8 cellular contexts compared by ENCODE assay signal in the genomic region with DNA sequence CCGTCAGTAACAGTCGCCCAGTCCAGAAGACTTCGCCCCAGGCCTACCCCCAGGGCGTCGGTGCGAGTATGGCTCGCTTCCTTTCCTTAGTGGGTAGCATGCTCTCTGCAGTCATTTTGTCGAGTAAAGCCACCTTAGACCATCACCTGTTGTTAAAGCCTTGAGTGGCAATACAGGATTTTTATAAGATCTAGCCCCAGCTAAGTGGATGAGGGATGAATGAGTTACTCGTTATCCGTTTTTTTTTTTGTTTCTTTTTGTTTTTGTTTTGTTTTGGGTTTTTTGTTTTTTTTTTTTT. TPM values are rescaled to one million over a fixed set of nuclear protein-coding genes. Genes with fewer than 3 reads are reported as not detected.
DNase-seq lines count a peak whose midpoint lies in the region; ATAC-seq and TF ChIP-seq lines count a peak whose summit lies in the region.

No MANE protein-coding gene starts in this region.

- H3K9ac ChIP-seq in fibroblast of lung (ENCODE audit: insufficient read depth, low read length) = no peak overlapping the region

- H3K36me3 ChIP-seq in SJCRH30 (peaks cover 34% of the 10 kb centered on the region), fibroblast of lung (ENCODE audit: control insufficient read depth, insufficient read depth, low read length) (peaks cover 12% of the 10 kb centered on the region), gastrocnemius medialis (peaks cover 0 to 27% of the 10 kb centered on the region in 2 donors)

- H3K27ac ChIP-seq in SJCRH30 (no peak overlapping the region; the same call in 1 of the 2 replicates), fibroblast of lung (ENCODE audit: insufficient read depth, low read length) (no peak overlapping the region), gastrocnemius medialis (peak overlapping the region; percentile 92 to 97 (median 94))

- peak overlapping the region; percentile 95 for H3K4me2 ChIP-seq in fibroblast of lung (ENCODE audit: extremely low read depth, insufficient read depth, low read length)

- TF ChIP-seq CTCF in GM12875 (IDR thresholded peaks at IDR 0.05; ENCODE audit: borderline replicate concordance, insufficient read depth, low read depth, low read length) (no peak), fibroblast of lung (conservative IDR thresholded peaks at IDR 0.05 in 1 of 2, IDR thresholded peaks at IDR 0.05 in 1 of 2; ENCODE audit: low read depth in 1 of 2, low read length in 2 of 2) (no peak), gastrocnemius medialis (IDR thresholded peaks at IDR 0.05 in 4 of 5, conservative IDR thresholded peaks at IDR 0.05 in 1 of 5) (no peak)

- intact Hi-C loops in gastrocnemius medialis (cut with DNase I; ENCODE audit: low total_unique reads) (loop anchor here (2.0 to 5.0 kb wide), 3 partner anchors 29 to 128 kb away; partner anchors contain the start of genes KLHL10, NT5C3B and P3H4), head of caudate nucleus (cut with DNase I) (loop anchor here (10.0 kb wide), 1 partner anchor 49 kb away; the partner anchor contains the start of gene ACLY)

- DNase-seq in SJCRH30 (no peak), fibroblast of lung (ENCODE audit: low read depth in 2 of 2) (no peak), gastrocnemius medialis (no peak), head of caudate nucleus (no peak)

- ATAC-seq in gastrocnemius medialis (no peak), HG02798 (IDR thresholded peaks at IDR 0.05; ENCODE audit: poor library complexity, unreplicated experiment) (no peak), GM18517 (IDR thresholded peaks at IDR 0.05; ENCODE audit: unreplicated experiment) (no peak), GM19351 (IDR thresholded peaks at IDR 0.05; ENCODE audit: unreplicated experiment) (no peak)

- no peaks in the 10 kb centered on the region for H3K9me3 ChIP-seq in SJCRH30 (replicated peaks)
- H3K9me3 ChIP-seq in fibroblast of lung (ENCODE audit: control insufficient read depth, insufficient read depth, low read depth, low read length) = no peaks in the 10 kb centered on the region
- no peaks in the 10 kb centered on the region for H3K9me3 ChIP-seq in gastrocnemius medialis

- H4K20me1 ChIP-seq in fibroblast of lung (ENCODE audit: control insufficient read depth, extremely low read depth, insufficient read depth, low read length) = no peaks in the 10 kb centered on the region

- H3K79me2 ChIP-seq in fibroblast of lung (ENCODE audit: control insufficient read depth, insufficient read depth, low read length) = peaks cover 35% of the 10 kb centered on the region

- H3K4me1 ChIP-seq in SJCRH30 (peaks cover 7% of the 10 kb centered on the region; the same call in 1 of the 2 replicates), fibroblast of lung (ENCODE audit: control insufficient read depth, extremely low read depth, insufficient read depth, low read length) (peaks cover 2% of the 10 kb centered on the region), gastrocnemius medialis (peaks cover 18 to 35% of the 10 kb centered on the region in 2 donors)

- H3K27me3 ChIP-seq in SJCRH30 (no peaks in the 10 kb centered on the region), fibroblast of lung (ENCODE audit: control insufficient read depth, insufficient read depth, low read length) (no peaks in the 10 kb centered on the region), gastrocnemius medialis (no peaks in the 10 kb centered on the region)

- H2AFZ ChIP-seq in fibroblast of lung (ENCODE audit: low read length) = peak overlapping the region; percentile 76

- in situ Hi-C loops in gastrocnemius medialis (cut with MboI; ENCODE audit: low sequenced_read_pairs in 4 of 4) = no loop called here

- H3K4me3 ChIP-seq in GM12875 (ENCODE audit: low read depth, low read length) (peak overlapping the region; percentile 28), SJCRH30 (peak overlapping the region; percentile 100), fibroblast of lung (replicated peaks in 1 of 4; ENCODE audit: control extremely low read depth in 1 of 4, insufficient read depth in 1 of 4, low read depth in 3 of 4, low read length in 4 of 4) (peak overlapping the region; percentile 14 to 41 (median 30)), gastrocnemius medialis (peak overlapping the region; percentile 98 to 100 (median 99))

- peak in 1 of 2 donors; percentile 4 for TF ChIP-seq POLR2A in gastrocnemius medialis (IDR thresholded peaks at IDR 0.05)

RNA-seq across cellular contexts. Expression of gene KLHL11, which starts 0.3 kb away (rescaled TPM):
- 22.4 and 23.8 TPM in 2 replicates for total RNA-seq in SJCRH30 (2014; rRNA removed; shearing (Covaris generic))
- 24.4 and 28.2 TPM in 2 replicates for total RNA-seq in fibroblast of lung
- polyA plus RNA-seq in fibroblast of lung = 8.1 and 8.7 TPM in 2 replicates
- 1.8 and 2.3 TPM in 2 replicates for polyA plus RNA-seq in fibroblast of lung (2012)
- 6.4 and 12.2 TPM in 2 replicates for polyA minus RNA-seq in fibroblast of lung (ENCODE audit: low replicate concordance)
- 1 to 10 TPM; 2.2 to 4.7 (median 3.8) TPM for total RNA-seq in gastrocnemius medialis

RNA-seq across cellular contexts. Expression of gene KLHL10, which starts 27.9 kb away (rescaled TPM):
- total RNA-seq in SJCRH30 (2014; rRNA removed; shearing (Covaris generic)) = not detected in 2 replicates
- total RNA-seq in fibroblast of lung (0.26 and 0.33 TPM in 2 replicates), gastrocnemius medialis (under 1 TPM in 1 of 4 donors, not detected in 3; 0.31 TPM)
- polyA plus RNA-seq in fibroblast of lung = 0.20 and 0.33 TPM in 2 replicates
- polyA plus RNA-seq in fibroblast of lung (2012) = not detected in 2 replicates
- polyA minus RNA-seq in fibroblast of lung (ENCODE audit: low replicate concordance) = 0.67 TPM in 1 of 2 replicates, not detected in the other

RNA-seq across cellular contexts. Expression of gene NT5C3B, which starts 29.5 kb away (rescaled TPM):
- total RNA-seq in SJCRH30 (2014; rRNA removed; shearing (Covaris generic)) = 115 and 120 TPM in 2 replicates
- 61.9 and 88.1 TPM in 2 replicates for total RNA-seq in fibroblast of lung
- polyA plus RNA-seq in fibroblast of lung = 83.5 and 101 TPM in 2 replicates
- 58.5 and 81.4 TPM in 2 replicates for polyA plus RNA-seq in fibroblast of lung (2012)
- 22.6 and 33.2 TPM in 2 replicates for polyA minus RNA-seq in fibroblast of lung (ENCODE audit: low replicate concordance)
- 10 to 100 TPM; 13.8 to 27.6 (median 23.1) TPM for total RNA-seq in gastrocnemius medialis

RNA-seq across cellular contexts. Expression of gene FKBP10, which starts 52.7 kb away (rescaled TPM):
- 61.4 and 72.2 TPM in 2 replicates for total RNA-seq in SJCRH30 (2014; rRNA removed; shearing (Covaris generic))
- 182 and 211 TPM in 2 replicates for total RNA-seq in fibroblast of lung
- 242 and 262 TPM in 2 replicates for polyA plus RNA-seq in fibroblast of lung
- polyA plus RNA-seq in fibroblast of lung (2012) = 225 and 257 TPM in 2 replicates
- 224 and 295 TPM in 2 replicates for polyA minus RNA-seq in fibroblast of lung (ENCODE audit: low replicate concordance)
- total RNA-seq in gastrocnemius medialis = 10 to 100 TPM in 2 of 4 donors, 1 to 10 TPM in 2; 7.0 to 12.9 (median 9.7) TPM

RNA-seq across cellular contexts. Expression of gene ACLY, which starts 53.2 kb away (rescaled TPM):
- 137 and 141 TPM in 2 replicates for total RNA-seq in SJCRH30 (2014; rRNA removed; shearing (Covaris generic))
- total RNA-seq in fibroblast of lung = 108 and 312 TPM in 2 replicates
- polyA plus RNA-seq in fibroblast of lung = 225 and 241 TPM in 2 replicates
- 183 and 200 TPM in 2 replicates for polyA plus RNA-seq in fibroblast of lung (2012)
- 503 and 557 TPM in 2 replicates for polyA minus RNA-seq in fibroblast of lung (ENCODE audit: low replicate concordance)
- total RNA-seq in gastrocnemius medialis = 10 to 100 TPM; 20.8 to 35.0 (median 30.7) TPM

Comparison
In these comparisons a context has a peak if more than half of its experiments do, and no peak if none do; other contexts are left out.
1. H3K4me3 ChIP-seq: peak in every context shown above with its lines; median percentile 100 in SJCRH30; 99 in gastrocnemius medialis; 30 in fibroblast of lung; 28 in GM12875.
2. H3K27ac ChIP-seq: peak in gastrocnemius medialis (4 of 4); none in SJCRH30 (single experiment) and fibroblast of lung (single experiment).